Comparison of ENCODE assay signal across 7 cellular contexts in the genomic region with DNA sequence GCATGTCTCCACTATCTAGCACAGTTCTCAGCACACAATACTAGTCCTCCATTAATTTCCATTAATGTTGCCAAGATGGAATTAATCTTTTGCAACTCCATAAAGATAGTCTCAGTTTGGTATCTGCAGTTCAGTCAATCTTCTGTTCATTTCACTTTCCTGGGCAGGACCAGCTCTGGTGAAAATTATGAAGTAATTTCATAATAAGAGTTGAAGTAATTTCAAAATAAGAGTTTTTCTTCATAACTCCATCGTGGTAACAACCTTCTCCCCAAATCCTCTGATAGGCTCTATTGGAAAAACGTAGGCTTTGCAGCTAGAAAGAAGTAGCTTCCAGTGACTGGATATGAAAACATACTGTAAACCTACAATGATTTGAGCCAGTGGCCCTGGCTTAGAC.
"Had no signal": no experiment of that assay in that cellular context is flagged by ENCODE, and none has a peak within 500 bp of the region (broad histone marks: within the 10 kb centered on the region; RNA-seq: fewer than 3 reads in every experiment).

No MANE protein-coding gene starts in this region.

- DNase-seq: GM23248, GOT3, H7, HFFc6, IMR-90, KBM-7 had no signal

- ATAC-seq: HCT116 had no signal
